In genomic region chr2:67057901-67058703, GRCh38 we compare ENCODE assay signal across 17 cellular contexts.
DNase-seq lines count a peak whose midpoint lies in the region; ATAC-seq and TF ChIP-seq lines count a peak whose summit lies in the region.
"Had no signal": no experiment of that assay in that cellular context is flagged by ENCODE, and none has a peak within 500 bp of the region (broad histone marks: within the 10 kb centered on the region; RNA-seq: fewer than 3 reads in every experiment).

No MANE protein-coding gene starts in this region.

- H3K27ac ChIP-seq in lower lobe of right lung (no peak overlapping the region), dorsolateral prefrontal cortex (no peak overlapping the region)
- H3K27ac ChIP-seq: HL-60, PC-9 had no signal

- DNase-seq in AG09309 (ENCODE audit: low read depth) = peak; percentile 23
- DNase-seq in NCI-H82 treated with DMSO at 0.1 percent for 48 hours (lab: John Stamatoyannopoulos, UW; ENCODE audit: unreplicated experiment) = peak; percentile 66
- peak; percentile 69 for DNase-seq in cerebellar cortex (ENCODE audit: low spot score)
- DNase-seq in lower lobe of right lung = no peak
- DNase-seq in dorsolateral prefrontal cortex = no peak
- no peak for DNase-seq in head of caudate nucleus
- DNase-seq in activated effector memory CD4-positive, alpha-beta T cell treated with Interleukin-2 at 50 U/mL for 16 hours = no peak
- DNase-seq: activated CD4-positive, alpha-beta T cell treated with anti-CD3 and anti-CD28 coated beads for 48 hours; activated naive CD4-positive, alpha-beta T cell; CD4-positive, alpha-beta memory T cell; DMS79 treated with DMSO at 0.1 percent for 48 hours; NCI-H2081 treated with DMSO at 0.1 percent for 48 hours; NCI-H774; SW 1271 had no signal

- H3K27me3 ChIP-seq in lower lobe of right lung (ENCODE audit: low read depth) (no peaks in the 10 kb centered on the region), dorsolateral prefrontal cortex (peaks cover 0 to 3% (median 0%) of the 10 kb centered on the region in 45 donors)

- TF ChIP-seq CTCF in AG09309 (IDR thresholded peaks at IDR 0.05; ENCODE audit: control insufficient read depth, insufficient read depth, low read depth, low read length, missing control alignments) (no peak), lower lobe of right lung (IDR thresholded peaks at IDR 0.05) (no peak), dorsolateral prefrontal cortex (IDR thresholded peaks at IDR 0.05 in 54 of 56, conservative IDR thresholded peaks at IDR 0.05 in 2 of 56; ENCODE audit: low read depth in 1 of 56, partially characterized antibody in 56 of 56) (no peak)

- H3K36me3 ChIP-seq in lower lobe of right lung = no peaks in the 10 kb centered on the region

- H3K4me3 ChIP-seq in AG09309 (ENCODE audit: control insufficient read depth, low read depth, low read length) (no peak overlapping the region), lower lobe of right lung (no peak overlapping the region), dorsolateral prefrontal cortex (no peak overlapping the region)
- H3K4me3 ChIP-seq: PC-9 had no signal

- no peaks in the 10 kb centered on the region for H3K9me3 ChIP-seq in lower lobe of right lung

- H3K4me1 ChIP-seq in lower lobe of right lung = no peaks in the 10 kb centered on the region

- intact Hi-C loops in lower lobe of right lung (cut with DNase I) (no loop called here), dorsolateral prefrontal cortex (cut with DNase I) (no loop called here), head of caudate nucleus (cut with DNase I) (no loop called here)

- ATAC-seq in lower lobe of right lung = peak; percentile 48 to 74
- ATAC-seq in GM21723 (IDR thresholded peaks at IDR 0.05; ENCODE audit: unreplicated experiment) = no peak

Comparison
In these comparisons a context has a peak if more than half of its experiments do, and no peak if none do; other contexts are left out.
1. DNase-seq: peak in AG09309 (single experiment), NCI-H82 treated with DMSO at 0.1 percent for 48 hours (single experiment) and cerebellar cortex (single experiment); none in lower lobe of right lung (single experiment), dorsolateral prefrontal cortex (0 of 10), head of caudate nucleus (0 of 42) and activated effector memory CD4-positive, alpha-beta T cell treated with Interleukin-2 at 50 U/mL for 16 hours (single experiment).